In the genomic region with DNA sequence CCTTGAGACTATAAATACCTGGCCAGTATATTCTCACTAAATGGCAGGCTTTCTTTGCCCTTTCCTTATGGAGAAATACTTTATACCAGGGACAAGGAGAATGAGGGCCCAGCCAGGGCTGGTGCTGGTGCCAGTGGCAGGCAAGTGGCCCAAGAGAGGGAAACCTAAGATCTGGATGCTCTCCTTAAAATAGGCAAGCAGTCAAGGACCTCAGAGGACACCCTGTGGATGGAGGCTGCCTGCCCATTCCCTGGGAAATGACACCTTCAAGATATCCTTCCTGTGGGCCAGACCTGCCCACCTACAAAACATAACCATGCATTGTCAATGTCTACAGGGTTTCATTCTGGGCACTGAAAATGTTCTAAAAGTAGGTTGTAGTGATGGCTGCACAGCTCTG, we compare ENCODE assay signal across 9 cellular contexts.
"Had no signal": no experiment of that assay in that cellular context is flagged by ENCODE, and none has a peak within 500 bp of the region (broad histone marks: within the 10 kb centered on the region; RNA-seq: fewer than 3 reads in every experiment).

No MANE protein-coding gene starts in this region.

- H3K9ac ChIP-seq: GM23248 had no signal

- H3K27me3 Mint-ChIP-seq: IgD-negative memory B cell had no signal

- H3K4me3 ChIP-seq: GM23248, HAP-1 had no signal

- H3K4me3 Mint-ChIP-seq: HFFc6, IgD-negative memory B cell had no signal

- H3K9me3 ChIP-seq: HAP-1 had no signal

- H3K4me1 ChIP-seq: HAP-1 had no signal

- H3K27ac ChIP-seq: GM23248, HL-60 had no signal

- DNase-seq: GM23248, GOT3, H7, HFFc6 had no signal

- ATAC-seq: HCT116, HepG2 had no signal

- H3K9me3 Mint-ChIP-seq: HFFc6, IgD-negative memory B cell had no signal

- H3K27ac Mint-ChIP-seq: HFFc6, IgD-negative memory B cell had no signal
